36 cellular contexts compared by ENCODE assay signal in the genomic region with DNA sequence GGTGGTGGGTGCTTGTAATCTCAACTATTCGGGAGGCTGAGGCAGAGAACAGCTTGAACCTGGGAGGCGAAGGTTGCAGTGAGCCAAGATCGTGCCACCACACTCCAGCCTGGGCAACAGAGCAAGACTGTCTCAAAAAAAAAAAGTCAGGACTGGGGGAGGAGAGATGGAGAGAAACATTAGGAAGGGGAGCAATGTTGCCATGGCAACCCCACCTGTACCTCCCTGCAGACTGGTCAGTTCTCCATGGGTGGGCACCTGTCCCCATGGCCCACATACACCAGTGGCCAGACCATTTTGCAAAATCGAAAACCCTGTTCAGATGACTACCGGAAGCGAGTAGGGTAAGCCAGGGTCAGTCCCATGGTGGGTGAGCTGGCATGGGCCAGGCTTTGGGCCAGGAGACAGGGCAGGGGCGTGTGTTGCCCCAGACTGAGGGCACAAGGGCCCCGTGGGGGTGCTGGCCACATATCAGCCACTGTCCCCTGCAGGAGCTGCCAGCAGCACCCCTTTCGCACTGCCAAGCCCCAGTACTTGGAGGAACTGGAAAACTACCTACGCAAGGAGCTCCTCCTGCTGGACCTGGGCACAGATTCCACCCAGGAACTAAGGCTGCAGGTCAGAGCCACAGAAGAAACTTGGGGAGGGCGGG.
"Had no signal": no experiment of that assay in that cellular context is flagged by ENCODE, and none has a peak within 500 bp of the region (broad histone marks: within the 10 kb centered on the region; RNA-seq: fewer than 3 reads in every experiment).

No MANE protein-coding gene starts in this region.

- H3K27me3 Mint-ChIP-seq: activated CD4-positive, alpha-beta T cell treated with anti-CD3 and anti-CD28 coated beads, Interleukin-2, amount 10 ng/mL, durations not matched to agents 24 days and 14 days; activated CD8-positive, alpha-beta T cell treated with anti-CD3 and anti-CD28 coated beads for 36 hours; activated naive CD8-positive, alpha-beta T cell treated with anti-CD3 and anti-CD28 coated beads for 36 hours; activated T-helper 17 cell treated with anti-CD3 and anti-CD28 coated beads, Interleukin-2, amount 50 U/mL, for 72 hours had no signal

- ATAC-seq: activated CD8-positive, alpha-beta T cell treated with anti-CD3 and anti-CD28 coated beads for 36 hours; activated T-cell treated with anti-CD3 and anti-CD28 coated beads, Interleukin-2, amount 50 U/mL, for 72 hours; activated T-helper 17 cell treated with anti-CD3 and anti-CD28 coated beads, Interleukin-2, amount 50 U/mL, for 72 hours; body of pancreas; PC-3 had no signal

- H3K4me3 Mint-ChIP-seq: activated CD4-positive, alpha-beta T cell treated with anti-CD3 and anti-CD28 coated beads, Interleukin-2, amount 10 ng/mL, durations not matched to agents 24 days and 14 days; activated CD8-positive, alpha-beta T cell treated with anti-CD3 and anti-CD28 coated beads for 36 hours; activated naive CD8-positive, alpha-beta T cell treated with anti-CD3 and anti-CD28 coated beads for 36 hours; activated T-cell treated with anti-CD3 and anti-CD28 coated beads, Interleukin-2, amount 50 U/mL, for 72 hours; activated T-helper 17 cell treated with anti-CD3 and anti-CD28 coated beads, Interleukin-2, amount 50 U/mL, for 72 hours; T-helper 1 cell treated with Interleukin-12 subunit alpha and Interleukin-12 subunit beta and Interleukin-4 antibody, amounts not matched to agents 30 μg/mL and 1 μg/mL, for 36 hours; T-helper 2 cell treated with Interferon-gamma antibody and Interleukin-4, amounts not matched to agents 5 μg/mL and 100 μg/mL, for 36 hours had no signal

- H3K4me3 ChIP-seq: ascending aorta, body of pancreas, breast epithelium, Peyer's patch, SJSA1 had no signal

- H3K36me3 ChIP-seq: ascending aorta, breast epithelium, Peyer's patch had no signal

- FAIRE-seq: TTC549 had no signal

- H3K36me3 Mint-ChIP-seq: activated naive CD8-positive, alpha-beta T cell treated with anti-CD3 and anti-CD28 coated beads for 36 hours had no signal

- DNase-seq: activated CD4-positive, alpha-beta T cell treated with anti-CD3 and anti-CD28 coated beads, Interleukin-2, amount 10 ng/mL, durations not matched to agents 24 days and 14 days; activated CD4-positive, alpha-beta T cell treated with anti-CD3 and anti-CD28 coated beads, Interleukin-2, amount 50 U/mL, for 4 hours; activated CD8-positive, alpha-beta T cell treated with anti-CD3 and anti-CD28 coated beads for 36 hours; activated effector memory CD4-positive, alpha-beta T cell treated with anti-CD3 and anti-CD28 coated beads, Interleukin-2, amount 50 U/mL, for 16 hours; activated naive CD4-positive, alpha-beta T cell; activated naive CD4-positive, alpha-beta T cell treated with anti-CD3 and anti-CD28 coated beads, Interleukin-2, amount 50 U/mL, for 16 hours; activated naive CD8-positive, alpha-beta T cell treated with anti-CD3 and anti-CD28 coated beads for 36 hours; activated T-cell treated with anti-CD3 and anti-CD28 coated beads, Interleukin-2, amount 50 U/mL, for 1 hour; activated T-cell treated with anti-CD3 and anti-CD28 coated beads, Interleukin-2, amount 50 U/mL, for 72 hours; amniotic stem cell; body of pancreas; caudate nucleus; cerebellar nuclear complex; NCI-H1092 treated with DMSO at 0.1 percent for 48 hours; NCI-H1417; NCI-H146; NCI-H187; NCI-H2029 treated with DMSO at 0.1 percent for 48 hours; NCI-H2107; NCI-H2171; NCI-H510A; NCI-H526; NCI-H748 treated with DMSO at 0.1 percent for 48 hours; NK-92 treated with Interleukin-12 subunit alpha and Interleukin-12 subunit beta, amount 100 ng/mL, for 24 hours; PC-3; Peyer's patch; RPMI8226; SHP77 treated with DMSO at 0.1 percent for 48 hours; SK-N-SH had no signal

- H3K9me3 Mint-ChIP-seq: activated CD4-positive, alpha-beta T cell treated with anti-CD3 and anti-CD28 coated beads, Interleukin-2, amount 10 ng/mL, durations not matched to agents 24 days and 14 days; activated CD8-positive, alpha-beta T cell treated with anti-CD3 and anti-CD28 coated beads for 36 hours; activated naive CD8-positive, alpha-beta T cell treated with anti-CD3 and anti-CD28 coated beads for 36 hours; activated T-cell treated with anti-CD3 and anti-CD28 coated beads, Interleukin-2, amount 50 U/mL, for 72 hours; activated T-helper 17 cell treated with anti-CD3 and anti-CD28 coated beads, Interleukin-2, amount 50 U/mL, for 72 hours; T-helper 1 cell treated with Interleukin-12 subunit alpha and Interleukin-12 subunit beta and Interleukin-4 antibody, amounts not matched to agents 30 μg/mL and 1 μg/mL, for 36 hours; T-helper 2 cell treated with Interferon-gamma antibody and Interleukin-4, amounts not matched to agents 5 μg/mL and 100 μg/mL, for 36 hours had no signal

- H3K4me1 Mint-ChIP-seq: activated T-helper 17 cell treated with anti-CD3 and anti-CD28 coated beads, Interleukin-2, amount 50 U/mL, for 72 hours had no signal

- H3K27me3 ChIP-seq: ascending aorta, body of pancreas, breast epithelium, Peyer's patch, SJSA1 had no signal

- H3K27ac Mint-ChIP-seq: activated CD4-positive, alpha-beta T cell treated with anti-CD3 and anti-CD28 coated beads, Interleukin-2, amount 10 ng/mL, durations not matched to agents 24 days and 14 days; activated CD8-positive, alpha-beta T cell treated with anti-CD3 and anti-CD28 coated beads for 36 hours; activated naive CD8-positive, alpha-beta T cell treated with anti-CD3 and anti-CD28 coated beads for 36 hours; activated T-cell treated with anti-CD3 and anti-CD28 coated beads, Interleukin-2, amount 50 U/mL, for 72 hours; activated T-helper 17 cell treated with anti-CD3 and anti-CD28 coated beads, Interleukin-2, amount 50 U/mL, for 72 hours; T-helper 1 cell treated with Interleukin-12 subunit alpha and Interleukin-12 subunit beta and Interleukin-4 antibody, amounts not matched to agents 30 μg/mL and 1 μg/mL, for 36 hours; T-helper 2 cell treated with Interferon-gamma antibody and Interleukin-4, amounts not matched to agents 5 μg/mL and 100 μg/mL, for 36 hours had no signal

- H3K27ac ChIP-seq: ascending aorta, body of pancreas, breast epithelium, Peyer's patch, SJSA1 had no signal

- H3K4me1 ChIP-seq: ascending aorta, body of pancreas, breast epithelium, Peyer's patch, SJSA1 had no signal

- H3K9me3 ChIP-seq: ascending aorta, body of pancreas, breast epithelium, Peyer's patch, SJSA1, SK-N-SH had no signal

- H3K4me2 ChIP-seq: SK-N-SH had no signal

- H3K9ac ChIP-seq: SK-N-SH had no signal
